Comparison of ENCODE assay signal across 19 cellular contexts in genomic region chr18:34357944-34358580, GRCh38.
DNase-seq lines count a peak whose midpoint lies in the region; ATAC-seq and TF ChIP-seq lines count a peak whose summit lies in the region.
"Had no signal": no experiment of that assay in that cellular context is flagged by ENCODE, and none has a peak within 500 bp of the region (broad histone marks: within the 10 kb centered on the region; RNA-seq: fewer than 3 reads in every experiment).

No MANE protein-coding gene starts in this region.

- no peaks in the 10 kb centered on the region for H3K9me3 ChIP-seq in RWPE2 (ENCODE audit: severe bottlenecking)
- H3K9me3 ChIP-seq: BLaER1 treated with 17β-estradiol and CSF1 and Interleukin-3, amounts not matched to agents 10 nM and 100 nM had no signal

- no peaks in the 10 kb centered on the region for H3K36me3 ChIP-seq in RWPE2 (ENCODE audit: low read depth)
- H3K36me3 ChIP-seq: BLaER1 treated with 17β-estradiol and CSF1 and Interleukin-3, amounts not matched to agents 10 nM and 100 nM had no signal

- H3K36me3 Mint-ChIP-seq in endothelial cell (ENCODE audit: low read depth, unreplicated experiment) (no peaks in the 10 kb centered on the region), HFFc6 (ENCODE audit: low read depth) (0 out of 2 replicates have a peak, but pooled peaks cover 4% of the 10 kb centered on the region)
- H3K36me3 Mint-ChIP-seq: CD4-positive, CD25-positive, alpha-beta regulatory T cell had no signal

- H3K27me3 ChIP-seq in RWPE2 (ENCODE audit: insufficient read depth, poor library complexity, severe bottlenecking): no peaks in the 10 kb centered on the region
- H3K27me3 ChIP-seq: BLaER1 treated with 17β-estradiol and CSF1 and Interleukin-3, amounts not matched to agents 10 nM and 100 nM had no signal

- H3K4me3 ChIP-seq in RWPE2 (ENCODE audit: severe bottlenecking): no peak overlapping the region
- H3K4me3 ChIP-seq in epithelial cell of esophagus (ENCODE audit: low read length): no peak overlapping the region
- H3K4me3 ChIP-seq: BLaER1 treated with 17β-estradiol and CSF1 and Interleukin-3, amounts not matched to agents 10 nM and 100 nM; GM23248 had no signal

- no peaks in the 10 kb centered on the region for H3K4me1 Mint-ChIP-seq in endothelial cell (ENCODE audit: unreplicated experiment)
- H3K4me1 Mint-ChIP-seq in HFFc6 (ENCODE audit: low read depth): no peaks in the 10 kb centered on the region
- H3K4me1 Mint-ChIP-seq: CD4-positive, CD25-positive, alpha-beta regulatory T cell had no signal

- TF ChIP-seq CTCF in RWPE2 (IDR thresholded peaks at IDR 0.05; ENCODE audit: poor library complexity, severe bottlenecking) (no peak), epithelial cell of esophagus (IDR thresholded peaks at IDR 0.05; ENCODE audit: insufficient read depth, low read depth, low read length, missing control alignments) (no peak), endothelial cell (IDR thresholded peaks at IDR 0.05; ENCODE audit: unreplicated experiment) (no peak), HFFc6 (IDR thresholded peaks at IDR 0.05) (no peak)

- DNase-seq in NCI-H2227 (lab: John Stamatoyannopoulos, UW; ENCODE audit: unreplicated experiment) (peak; percentile 24), NCI-H2227 treated with DMSO at 0.1 percent for 48 hours (lab: John Stamatoyannopoulos, UW) (no peak), RWPE2 (ENCODE audit: low spot score) (no peak), epithelial cell of esophagus (ENCODE audit: low read depth) (peak; percentile 55), endothelial cell (ENCODE audit: low spot score) (no peak), HFFc6 (no peak), MV-4-11 (lab: John Stamatoyannopoulos, UW) (no peak)
- DNase-seq: 8988T; ACHN; Calu3; CD4-positive, CD25-positive, alpha-beta regulatory T cell; DMS 273 treated with DMSO at 0.1 percent for 48 hours; DMS79 treated with DMSO at 0.1 percent for 48 hours; EL; GM23248; H7 had no signal

- H3K27me3 Mint-ChIP-seq in endothelial cell (ENCODE audit: unreplicated experiment) (no peaks in the 10 kb centered on the region), HFFc6 (ENCODE audit: insufficient read depth) (no peaks in the 10 kb centered on the region; the same call in 1 of the 2 replicates)
- H3K27me3 Mint-ChIP-seq: CD4-positive, CD25-positive, alpha-beta regulatory T cell had no signal

- H3K4me1 ChIP-seq in RWPE2 (ENCODE audit: insufficient read depth, poor library complexity, severe bottlenecking): no peaks in the 10 kb centered on the region

- H3K4me3 Mint-ChIP-seq in endothelial cell (ENCODE audit: unreplicated experiment) (no peak overlapping the region), HFFc6 (no peak overlapping the region)
- H3K4me3 Mint-ChIP-seq: CD4-positive, CD25-positive, alpha-beta regulatory T cell had no signal

- H3K9me3 Mint-ChIP-seq in endothelial cell (ENCODE audit: unreplicated experiment) (no peaks in the 10 kb centered on the region), HFFc6 (peaks cover 59% of the 10 kb centered on the region)

- no peak overlapping the region for H3K27ac Mint-ChIP-seq in endothelial cell (ENCODE audit: unreplicated experiment)
- no peak overlapping the region for H3K27ac Mint-ChIP-seq in HFFc6
- H3K27ac Mint-ChIP-seq: CD4-positive, CD25-positive, alpha-beta regulatory T cell had no signal

- no peak overlapping the region for H3K27ac ChIP-seq in RWPE2 (ENCODE audit: poor library complexity, severe bottlenecking)
- H3K27ac ChIP-seq: BLaER1 treated with 17β-estradiol and CSF1 and Interleukin-3, amounts not matched to agents 10 nM and 100 nM; GM23248 had no signal

- ATAC-seq in HG03432 (IDR thresholded peaks at IDR 0.05; ENCODE audit: unreplicated experiment) (peak; percentile 19), RWPE2 (ENCODE audit: low read depth) (peak; percentile 46; the same call in 1 of the 3 replicates)
- ATAC-seq: HepG2 had no signal

Comparison
In these comparisons a context has a peak if more than half of its experiments do, and no peak if none do; other contexts are left out.
1. DNase-seq: peak in NCI-H2227 (single experiment) and epithelial cell of esophagus (single experiment); none in NCI-H2227 treated with DMSO at 0.1 percent for 48 hours (single experiment), RWPE2 (single experiment), endothelial cell (single experiment), HFFc6 (single experiment) and MV-4-11 (single experiment).